10 cellular contexts compared by ENCODE assay signal in the genomic region with DNA sequence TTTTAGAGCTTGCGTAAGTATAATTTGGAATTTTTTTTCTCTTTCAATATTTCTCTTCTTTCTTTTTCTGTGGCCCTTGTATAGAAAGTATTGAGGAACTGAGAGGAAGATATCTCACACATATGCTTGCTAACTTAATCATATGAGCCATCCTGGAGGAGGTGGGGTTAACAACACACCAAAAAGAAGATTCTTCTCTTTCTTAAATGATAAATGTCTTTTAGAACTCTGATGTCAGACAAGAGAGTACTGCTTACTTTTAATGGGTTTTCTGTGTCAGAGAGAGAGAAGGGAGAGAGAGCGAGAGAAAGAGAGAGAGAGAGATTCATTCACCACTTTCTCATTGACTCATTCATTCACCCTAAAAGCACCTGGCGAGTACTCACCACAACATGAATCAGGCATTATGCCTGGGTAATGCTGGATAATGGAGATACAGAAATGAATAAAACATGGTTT.
DNase-seq lines count a peak whose midpoint lies in the region; ATAC-seq lines count a peak whose summit lies in the region.
"Had no signal": no experiment of that assay in that cellular context is flagged by ENCODE, and none has a peak within 500 bp of the region (broad histone marks: within the 10 kb centered on the region; RNA-seq: fewer than 3 reads in every experiment).

No MANE protein-coding gene starts in this region.

- H3K36me3 Mint-ChIP-seq in CD4-positive, alpha-beta memory T cell, result peaks cover 0 to 3% of the 10 kb centered on the region in 2 donors
- H3K36me3 Mint-ChIP-seq in activated naive CD4-positive, alpha-beta T cell treated with anti-CD3 and anti-CD28 coated beads for 36 hours (ENCODE audit: low read depth), result no peaks in the 10 kb centered on the region

- peaks cover 61 to 89% (median 76%) of the 10 kb centered on the region in 4 donors for H3K4me1 Mint-ChIP-seq in CD4-positive, alpha-beta memory T cell
- peaks cover 82% of the 10 kb centered on the region for H3K4me1 Mint-ChIP-seq in activated naive CD4-positive, alpha-beta T cell treated with anti-CD3 and anti-CD28 coated beads for 36 hours (ENCODE audit: low read depth)

- no peak for DNase-seq in CD4-positive, alpha-beta memory T cell
- DNase-seq in activated naive CD4-positive, alpha-beta T cell treated with anti-CD3 and anti-CD28 coated beads for 36 hours, result peak; percentile 70
- DNase-seq in NCI-H146 (lab: John Stamatoyannopoulos, UW) (no peak), Right ventricle myocardium inferior (ENCODE audit: missing footprints) (no peak), COLO829 (ENCODE audit: low spot score) (no peak)
- DNase-seq in activated CD8-positive, alpha-beta memory T cell treated with anti-CD3 and anti-CD28 coated beads for 24 hours, result no peak
- DNase-seq: dorsolateral prefrontal cortex had no signal

- H3K4me3 ChIP-seq in CD4-positive, alpha-beta memory T cell (ENCODE audit: low read length in 2 of 2), result no peak overlapping the region
- H3K4me3 ChIP-seq: dorsolateral prefrontal cortex, SK-N-MC had no signal

- peaks cover 78% of the 10 kb centered on the region for H3K4me1 ChIP-seq in CD4-positive, alpha-beta memory T cell (ENCODE audit: insufficient read depth, low read length)

- H3K27ac ChIP-seq in CD4-positive, alpha-beta memory T cell (ENCODE audit: low read depth, low read length), result peak overlapping the region; percentile 5
- H3K27ac ChIP-seq: SK-N-MC had no signal

- intact Hi-C loops in CD4-positive, alpha-beta memory T cell (cut with micrococcal nuclease), result loop anchor here (2.0 kb wide), 3 partner anchors 17 to 89 kb away; no protein-coding TSS in a partner anchor
- intact Hi-C loops in activated naive CD4-positive, alpha-beta T cell treated with anti-CD3 and anti-CD28 coated beads for 36 hours (cut with micrococcal nuclease), result loop anchor here (1.0 to 10.0 kb wide), 9 partner anchors 8 to 1401 kb away; a partner anchor contains a TSS
- intact Hi-C loops in Right ventricle myocardium inferior (cut with DNase I), result no loop called here

- peak overlapping the region; percentile 38 to 92 (median 82) for H3K27ac Mint-ChIP-seq in CD4-positive, alpha-beta memory T cell
- H3K27ac Mint-ChIP-seq in activated naive CD4-positive, alpha-beta T cell treated with anti-CD3 and anti-CD28 coated beads for 36 hours, result peak overlapping the region; percentile 87

- H3K36me3 ChIP-seq in CD4-positive, alpha-beta memory T cell (ENCODE audit: insufficient read depth, low read length), result no peaks in the 10 kb centered on the region

- ATAC-seq in GM19397 (IDR thresholded peaks at IDR 0.05; ENCODE audit: unreplicated experiment) (peak; percentile 50), HG03103 (IDR thresholded peaks at IDR 0.05; ENCODE audit: low read depth, unreplicated experiment) (peak; percentile 51), Right ventricle myocardium inferior (no peak)

- peak overlapping the region in 3 of 8 donors; percentile 12 to 63 (median 14) for H3K4me3 Mint-ChIP-seq in CD4-positive, alpha-beta memory T cell
- no peak overlapping the region for H3K4me3 Mint-ChIP-seq in activated naive CD4-positive, alpha-beta T cell treated with anti-CD3 and anti-CD28 coated beads for 36 hours

- no peaks in the 10 kb centered on the region for H3K9me3 ChIP-seq in CD4-positive, alpha-beta memory T cell (ENCODE audit: control insufficient read depth in 1 of 2, low read length in 2 of 2)

- no peaks in the 10 kb centered on the region for H3K27me3 ChIP-seq in CD4-positive, alpha-beta memory T cell (ENCODE audit: insufficient read depth, low read length)
- H3K27me3 ChIP-seq: dorsolateral prefrontal cortex had no signal

- POLR2A ChIA-PET in CD4-positive, alpha-beta memory T cell (lab: Charles Lee; ENCODE audit: partially characterized antibody), result interaction anchor here (1.3 to 9.9 kb wide), 5 partner anchors 8 to 67 kb away, joined by 4 to 65 read pairs (median 9); no protein-coding TSS in a partner anchor

- H3K27me3 Mint-ChIP-seq in CD4-positive, alpha-beta memory T cell, result peaks cover 0 to 3% of the 10 kb centered on the region in 2 donors
- no peaks in the 10 kb centered on the region for H3K27me3 Mint-ChIP-seq in activated naive CD4-positive, alpha-beta T cell treated with anti-CD3 and anti-CD28 coated beads for 36 hours (ENCODE audit: low read depth)

- H3K9me3 Mint-ChIP-seq in CD4-positive, alpha-beta memory T cell, result no peaks in the 10 kb centered on the region
- no peaks in the 10 kb centered on the region for H3K9me3 Mint-ChIP-seq in activated naive CD4-positive, alpha-beta T cell treated with anti-CD3 and anti-CD28 coated beads for 36 hours

- CTCF ChIA-PET in CD4-positive, alpha-beta memory T cell (lab: Charles Lee; ENCODE audit: partially characterized antibody), result interaction anchor here (0.9 to 3.7 kb wide), 8 partner anchors 41 to 162 kb away, joined by 3 to 63 read pairs (median 11); no protein-coding TSS in a partner anchor
- CTCF ChIA-PET in activated naive CD4-positive, alpha-beta T cell treated with anti-CD3 and anti-CD28 coated beads for 36 hours (lab: Charles Lee), result interaction anchor here (1.2 to 3.4 kb wide), 6 partner anchors 26 to 162 kb away, joined by 3 to 21 read pairs (median 5); no protein-coding TSS in a partner anchor
